Comparison of ENCODE assay signal across 13 cellular contexts in the genomic region with DNA sequence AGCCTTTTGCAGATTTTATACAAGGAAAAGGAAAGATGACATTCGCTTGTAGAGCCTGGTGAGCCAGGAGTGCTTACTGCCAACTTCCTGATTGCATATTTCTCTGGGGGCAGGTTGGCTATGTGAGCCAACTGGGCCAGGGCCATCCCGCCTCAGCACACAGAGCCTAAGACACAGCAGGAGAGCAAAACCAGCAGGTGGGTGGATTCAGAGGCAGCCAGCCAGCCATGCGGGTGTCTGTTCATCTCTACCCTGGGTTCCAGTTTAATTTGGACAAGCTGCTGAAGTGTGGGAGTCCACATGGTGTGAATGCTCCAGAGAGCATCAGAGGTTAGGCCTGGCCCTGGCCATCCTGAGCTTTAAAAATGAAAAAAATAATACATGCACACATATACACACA.
A peak's percentile ranks its signal among the peaks of the same experiment; 100 is the strongest.
DNase-seq lines count a peak whose midpoint lies in the region; ATAC-seq and TF ChIP-seq lines count a peak whose summit lies in the region.
"Had no signal": no experiment of that assay in that cellular context is flagged by ENCODE, and none has a peak within 500 bp of the region (broad histone marks: within the 10 kb centered on the region; RNA-seq: fewer than 3 reads in every experiment).

No MANE protein-coding gene starts in this region.

- DNase-seq in NCI-H2029 (lab: John Stamatoyannopoulos, UW): peak; percentile 82
- peak; percentile 51 for DNase-seq in astrocyte of the spinal cord (ENCODE audit: low read depth, low spot score)
- no peak for DNase-seq in left colon
- DNase-seq in superior temporal gyrus (ENCODE audit: extremely low spot score): peak; percentile 52
- no peak for DNase-seq in vagina (ENCODE audit: extremely low spot score in 2 of 2)
- no peak for DNase-seq in activated T-cell treated with anti-CD3 and anti-CD28 coated beads for 4 hours
- no peak for DNase-seq in cortex of kidney (lab: John Stamatoyannopoulos, UW)
- DNase-seq: activated CD4-positive, alpha-beta T cell treated with anti-CD3 and anti-CD28 coated beads for 4 hours; Caco-2; central memory CD4-positive, alpha-beta T cell; NK-92 treated with Interleukin-12 subunit alpha and Interleukin-12 subunit beta, amount 100 ng/mL, for 24 hours; nucleus accumbens had no signal

- TF ChIP-seq CTCF in astrocyte of the spinal cord (IDR thresholded peaks at IDR 0.05; ENCODE audit: low read depth, low read length) (no peak), vagina (IDR thresholded peaks at IDR 0.05) (no peak)

- no peak overlapping the region for H3K4me3 ChIP-seq in astrocyte of the spinal cord (ENCODE audit: low read depth, low read length)
- H3K4me3 ChIP-seq in vagina: no peak overlapping the region

- no peak for TF ChIP-seq POLR2A in vagina (IDR thresholded peaks at IDR 0.05)

- no peak overlapping the region for H3K27ac ChIP-seq in vagina

- H3K36me3 ChIP-seq in vagina: no peaks in the 10 kb centered on the region

- in situ Hi-C loops in astrocyte of the spinal cord (cut with HindIII; ENCODE audit: low sequenced_read_pairs): loop anchor here (10.0 kb wide), 1 partner anchor 737 kb away; no protein-coding TSS in a partner anchor

- intact Hi-C loops in left colon (cut with DNase I, micrococcal nuclease) (no loop called here), vagina (cut with DNase I) (no loop called here)

- peaks cover 18% of the 10 kb centered on the region for H3K4me1 ChIP-seq in vagina
- H3K4me1 ChIP-seq: Caco-2 had no signal

- peak; percentile 45 for ATAC-seq in left colon
- ATAC-seq: SK-N-SH treated with all-trans-retinoic acid at 6 μM for 48 hours had no signal

- no peaks in the 10 kb centered on the region for H3K9me3 ChIP-seq in vagina
- H3K9me3 ChIP-seq: Caco-2 had no signal

- no peaks in the 10 kb centered on the region for H3K27me3 ChIP-seq in vagina

Comparison
In these comparisons a context has a peak if more than half of its experiments do, and no peak if none do; other contexts are left out.
1. DNase-seq: peak in NCI-H2029 (single experiment), astrocyte of the spinal cord (single experiment) and superior temporal gyrus (single experiment); none in left colon (0 of 2), vagina (0 of 2), activated T-cell treated with anti-CD3 and anti-CD28 coated beads for 4 hours (single experiment) and cortex of kidney (single experiment).